22 cellular contexts compared by ENCODE assay signal in genomic region chr20:1242099-1242498, GRCh38. TPM values are rescaled to one million over a fixed set of nuclear protein-coding genes. Genes with fewer than 3 reads are reported as not detected.
"Had no signal": no experiment of that assay in that cellular context is flagged by ENCODE, and none has a peak within 500 bp of the region (broad histone marks: within the 10 kb centered on the region; RNA-seq: fewer than 3 reads in every experiment).

No MANE protein-coding gene starts in this region.

- DNase-seq: activated B cell treated with CpG ODN at 0.5 μM for 24 hours; activated CD4-positive, alpha-beta memory T cell treated with anti-CD3 and anti-CD28 coated beads for 36 hours; activated CD4-positive, alpha-beta T cell treated with anti-CD3 and anti-CD28 coated beads for 1 hour; activated CD4-positive, alpha-beta T cell treated with anti-CD3 and anti-CD28 coated beads, Interleukin-2, amount 10 ng/mL, durations not matched to agents 7 days and 5 days; activated CD8-positive, alpha-beta memory T cell treated with anti-CD3 and anti-CD28 coated beads for 24 hours; activated gamma-delta T cell; activated naive CD4-positive, alpha-beta T cell treated with anti-CD3 and anti-CD28 coated beads for 36 hours; activated T-cell treated with anti-CD3 and anti-CD28 coated beads, Interleukin-2, amount 50 U/mL, for 4 hours; amygdala; NCI-H1092; NCI-H1417; NCI-H1694; NCI-H2029 treated with DMSO at 0.1 percent for 48 hours; NCI-H524; SHP77; T-helper 17 cell; T-helper 9 cell had no signal

- H3K4me1 Mint-ChIP-seq: activated B cell treated with CpG ODN at 0.5 μM for 24 hours, T-helper 17 cell had no signal

- ATAC-seq: T-helper 17 cell had no signal

- H3K27ac ChIP-seq: brain microvascular endothelial cell, cardiac muscle cell had no signal

- H3K36me3 Mint-ChIP-seq: activated CD4-positive, alpha-beta memory T cell treated with anti-CD3 and anti-CD28 coated beads for 36 hours; activated naive CD8-positive, alpha-beta T cell had no signal

- H3K4me3 ChIP-seq: cardiac muscle cell had no signal

- H3K27ac Mint-ChIP-seq: activated B cell treated with CpG ODN at 0.5 μM for 24 hours; activated CD4-positive, alpha-beta memory T cell treated with anti-CD3 and anti-CD28 coated beads for 36 hours; activated CD4-positive, alpha-beta T cell treated with anti-CD3 and anti-CD28 coated beads, Interleukin-2, amount 10 ng/mL, durations not matched to agents 7 days and 5 days; activated naive CD4-positive, alpha-beta T cell treated with anti-CD3 and anti-CD28 coated beads for 36 hours; activated naive CD8-positive, alpha-beta T cell; T-helper 17 cell had no signal

- H3K9me3 Mint-ChIP-seq: activated B cell treated with CpG ODN at 0.5 μM for 24 hours; activated CD4-positive, alpha-beta memory T cell treated with anti-CD3 and anti-CD28 coated beads for 36 hours; activated CD4-positive, alpha-beta T cell treated with anti-CD3 and anti-CD28 coated beads, Interleukin-2, amount 10 ng/mL, durations not matched to agents 7 days and 5 days; activated naive CD4-positive, alpha-beta T cell treated with anti-CD3 and anti-CD28 coated beads for 36 hours; activated T-cell treated with anti-CD3 and anti-CD28 coated beads, Interleukin-2, amount 50 U/mL, for 4 hours had no signal

- H3K27me3 ChIP-seq: brain microvascular endothelial cell, cardiac muscle cell had no signal

- H3K36me3 ChIP-seq: brain microvascular endothelial cell, cardiac muscle cell had no signal

- H3K4me3 Mint-ChIP-seq: activated B cell treated with CpG ODN at 0.5 μM for 24 hours; activated CD4-positive, alpha-beta memory T cell treated with anti-CD3 and anti-CD28 coated beads for 36 hours; activated CD4-positive, alpha-beta T cell treated with anti-CD3 and anti-CD28 coated beads, Interleukin-2, amount 10 ng/mL, durations not matched to agents 7 days and 5 days; activated naive CD4-positive, alpha-beta T cell treated with anti-CD3 and anti-CD28 coated beads for 36 hours; activated naive CD8-positive, alpha-beta T cell; activated T-cell treated with anti-CD3 and anti-CD28 coated beads, Interleukin-2, amount 50 U/mL, for 4 hours; T-helper 17 cell had no signal

RNA-seq across cellular contexts. Expression of gene RAD21L1, which starts 16.3 kb away (rescaled TPM):
- total RNA-seq: activated B cell treated with CpG ODN at 0.5 μM for 24 hours; activated CD4-positive, alpha-beta memory T cell treated with anti-CD3 and anti-CD28 coated beads for 36 hours; activated naive CD4-positive, alpha-beta T cell treated with anti-CD3 and anti-CD28 coated beads for 36 hours; MCF 10A; T-helper 17 cell had no signal

RNA-seq across cellular contexts. Expression of gene C20orf202, which starts 38.8 kb away (rescaled TPM):
- total RNA-seq: activated B cell treated with CpG ODN at 0.5 μM for 24 hours; activated CD4-positive, alpha-beta memory T cell treated with anti-CD3 and anti-CD28 coated beads for 36 hours; activated CD4-positive, alpha-beta T cell treated with anti-CD3 and anti-CD28 coated beads, Interleukin-2, amount 10 ng/mL, durations not matched to agents 7 days and 5 days; activated naive CD4-positive, alpha-beta T cell treated with anti-CD3 and anti-CD28 coated beads for 36 hours; activated T-cell treated with anti-CD3 and anti-CD28 coated beads, Interleukin-2, amount 50 U/mL, for 4 hours; MCF 10A; SK-MEL-5 had no signal

RNA-seq across cellular contexts. Expression of gene TMEM74B, which starts 57.3 kb away (rescaled TPM):
- total RNA-seq: activated T-cell treated with anti-CD3 and anti-CD28 coated beads, Interleukin-2, amount 50 U/mL, for 4 hours; MCF 10A had no signal
